In genomic region chr9:15211160-15211993, GRCh38 we compare ENCODE assay signal across 9 cellular contexts.
DNase-seq lines count a peak whose midpoint lies in the region; ATAC-seq and TF ChIP-seq lines count a peak whose summit lies in the region.
"Had no signal": no experiment of that assay in that cellular context is flagged by ENCODE, and none has a peak within 500 bp of the region (broad histone marks: within the 10 kb centered on the region; RNA-seq: fewer than 3 reads in every experiment).

No MANE protein-coding gene starts in this region.

- TF ChIP-seq CTCF in Peyer's patch (IDR thresholded peaks at IDR 0.05) (peak; percentile 81 to 94 (median 88)), gastroesophageal sphincter (IDR thresholded peaks at IDR 0.05) (peak; percentile 86 to 92 (median 90)), parathyroid adenoma (IDR thresholded peaks at IDR 0.05) (peak; percentile 74), vagina (IDR thresholded peaks at IDR 0.05) (peak; percentile 70 to 90 (median 73))

- no peak for TF ChIP-seq EP300 in gastroesophageal sphincter (IDR thresholded peaks at IDR 0.05)

- no peak overlapping the region for H3K9ac ChIP-seq in parathyroid adenoma

- intact Hi-C loops in vagina (cut with DNase I) = loop anchor here (2.0 to 10.0 kb wide), 3 partner anchors 57 to 397 kb away; partner anchors contain the start of gene SNAPC3

- 34 to 42% methylated on average over 5 to 6 of the region's 7 CpGs for WGBS in gastroesophageal sphincter (ENCODE audit: low coverage in 1 of 2), 2 donors

- H3K27me3 ChIP-seq in Peyer's patch (no peaks in the 10 kb centered on the region), gastroesophageal sphincter (no peaks in the 10 kb centered on the region), parathyroid adenoma (ENCODE audit: control insufficient read depth, insufficient read depth, low read length) (no peaks in the 10 kb centered on the region), vagina (no peaks in the 10 kb centered on the region)

- H3K9me3 ChIP-seq in Peyer's patch (no peaks in the 10 kb centered on the region), gastroesophageal sphincter (no peaks in the 10 kb centered on the region), parathyroid adenoma (ENCODE audit: control insufficient read depth, low read length) (no peaks in the 10 kb centered on the region), vagina (no peaks in the 10 kb centered on the region)

- H3K4me3 ChIP-seq in Peyer's patch (no peak overlapping the region), gastroesophageal sphincter (no peak overlapping the region), parathyroid adenoma (ENCODE audit: low read depth, low read length) (no peak overlapping the region), vagina (no peak overlapping the region)

- peaks cover 0 to 14% (median 0%) of the 10 kb centered on the region in 4 donors for H3K4me1 ChIP-seq in Peyer's patch
- peaks cover 0 to 16% (median 7%) of the 10 kb centered on the region in 3 donors for H3K4me1 ChIP-seq in gastroesophageal sphincter
- H3K4me1 ChIP-seq in parathyroid adenoma = no peaks in the 10 kb centered on the region
- peaks cover 12% of the 10 kb centered on the region for H3K4me1 ChIP-seq in vagina

- H3K4me2 ChIP-seq in parathyroid adenoma (ENCODE audit: low read length) = no peak overlapping the region

- H3K27ac ChIP-seq in Peyer's patch (peak overlapping the region in 2 of 4 donors; percentile 2 to 36), gastroesophageal sphincter (peak overlapping the region; percentile 52 to 58 (median 53)), parathyroid adenoma (no peak overlapping the region), vagina (peak overlapping the region; percentile 4)

- H3K36me3 ChIP-seq in Peyer's patch (peaks cover 0 to 12% (median 0%) of the 10 kb centered on the region in 3 donors), gastroesophageal sphincter (no peaks in the 10 kb centered on the region), parathyroid adenoma (ENCODE audit: control insufficient read depth, insufficient read depth, low read length) (no peaks in the 10 kb centered on the region), vagina (no peaks in the 10 kb centered on the region)

- H2AFZ ChIP-seq in parathyroid adenoma = no peak overlapping the region

- no peaks in the 10 kb centered on the region for H3K79me2 ChIP-seq in parathyroid adenoma

- ATAC-seq in GM19455 (IDR thresholded peaks at IDR 0.05; ENCODE audit: unreplicated experiment) (peak; percentile 84), gastroesophageal sphincter (peak; percentile 76)
- ATAC-seq: activated naive CD4-positive, alpha-beta T cell treated with anti-CD3 and anti-CD28 coated beads, Interleukin-2, amount 50 U/mL, for 72 hours had no signal

- no peak for TF ChIP-seq POLR2A in Peyer's patch (IDR thresholded peaks at IDR 0.05)
- TF ChIP-seq POLR2A in gastroesophageal sphincter (IDR thresholded peaks at IDR 0.05) = no peak
- TF ChIP-seq POLR2A in vagina (IDR thresholded peaks at IDR 0.05) = no peak

- DNase-seq in COR-L47 (lab: John Stamatoyannopoulos, UW) (peak; percentile 39), HuH-7.5 (ENCODE audit: low spot score) (peak; percentile 7), Peyer's patch (peak in 2 of 3 donors; percentile 43 to 83), vagina (ENCODE audit: extremely low spot score in 2 of 2) (no peak)
- peak; percentile 75 for DNase-seq in activated effector memory CD4-positive, alpha-beta T cell treated with anti-CD3 and anti-CD28 coated beads, Interleukin-2, amount 50 U/mL, for 16 hours

Comparison
In these comparisons a context has a peak if more than half of its experiments do, and no peak if none do; other contexts are left out.
1. DNase-seq: peak in COR-L47 (single experiment), HuH-7.5 (single experiment), Peyer's patch (2 of 3) and activated effector memory CD4-positive, alpha-beta T cell treated with anti-CD3 and anti-CD28 coated beads, Interleukin-2, amount 50 U/mL, for 16 hours (single experiment); none in vagina (0 of 2).
2. Peak in every context shown above with its lines, with median percentiles within 50 percentile points of each other: CTCF ChIP-seq.